8 cellular contexts compared by ENCODE assay signal in the genomic region with DNA sequence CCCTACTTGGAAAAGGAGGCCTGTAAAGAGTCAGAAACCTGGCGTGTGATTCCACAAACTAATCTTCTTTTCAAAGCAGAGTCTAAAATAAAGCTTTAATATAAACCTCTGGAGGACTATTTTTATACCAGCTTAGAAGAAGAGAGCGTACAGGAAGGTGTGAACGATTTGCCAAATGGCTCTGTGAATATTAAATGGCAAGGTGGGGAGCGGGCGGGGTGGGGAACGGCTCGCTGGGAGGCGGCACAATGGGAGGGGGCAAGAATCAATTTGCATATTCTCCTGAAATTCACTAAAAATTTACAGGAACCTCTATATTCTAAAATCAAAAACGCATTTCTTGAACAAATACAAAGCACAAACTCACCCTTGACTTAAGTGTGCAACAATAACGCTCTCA. TPM values are rescaled to one million over a fixed set of nuclear protein-coding genes. Genes with fewer than 3 reads are reported as not detected.
DNase-seq lines count a peak whose midpoint lies in the region; ATAC-seq and TF ChIP-seq lines count a peak whose summit lies in the region.

No MANE protein-coding gene starts in this region.

- H3K4me3 Mint-ChIP-seq in T-cell = peak overlapping the region; percentile 97 to 100 (median 100)
- peak overlapping the region; percentile 100 for H3K4me3 Mint-ChIP-seq in glutamatergic neuron (ENCODE audit: unreplicated experiment)

- H3K36me3 ChIP-seq in gastrocnemius medialis (peaks cover 0 to 6% of the 10 kb centered on the region in 2 donors), body of pancreas (replicated peaks in 1 of 2; ENCODE audit: insufficient read depth in 1 of 2, low read depth in 2 of 2) (no peaks in the 10 kb centered on the region)

- H3K9me3 Mint-ChIP-seq in T-cell (peaks cover 13 to 28% (median 14%) of the 10 kb centered on the region in 3 donors), glutamatergic neuron (ENCODE audit: unreplicated experiment) (peaks cover 11% of the 10 kb centered on the region)

- peak overlapping the region; percentile 87 for H3K4me3 ChIP-seq in GM12865 (ENCODE audit: low read depth, low read length)
- peak overlapping the region; percentile 73 to 95 (median 76) for H3K4me3 ChIP-seq in gastrocnemius medialis
- peak overlapping the region in 1 of 2 donors; percentile 77 for H3K4me3 ChIP-seq in body of pancreas

- WGBS in body of pancreas, 2 donors = 33 to 36% methylated on average over 10 of the region's 10 CpGs

- H3K27ac Mint-ChIP-seq in T-cell = peak overlapping the region in 1 of 2 donors; percentile 3
- H3K27ac Mint-ChIP-seq in glutamatergic neuron (ENCODE audit: unreplicated experiment) = no peak overlapping the region

- H3K27ac ChIP-seq in gastrocnemius medialis = peak overlapping the region; percentile 61 to 79 (median 72)
- H3K27ac ChIP-seq in body of pancreas = no peak overlapping the region

- H3K4me1 Mint-ChIP-seq in T-cell (peaks cover 53 to 57% (median 56%) of the 10 kb centered on the region in 3 donors), glutamatergic neuron (ENCODE audit: low read depth, unreplicated experiment) (peaks cover 2% of the 10 kb centered on the region)

- POLR2A ChIA-PET in T-cell (lab: Charles Lee) = interaction anchor here in 1 of 2 donors (1.1 kb wide), 1 partner anchor 11 kb away, joined by 3 read pairs; no protein-coding TSS in a partner anchor

- in situ Hi-C loops in gastrocnemius medialis (cut with MboI; ENCODE audit: low sequenced_read_pairs in 4 of 4) = no loop called here

- H3K27me3 Mint-ChIP-seq in T-cell (peaks cover 2 to 6% of the 10 kb centered on the region in 2 donors), glutamatergic neuron (ENCODE audit: unreplicated experiment) (no peaks in the 10 kb centered on the region)

- no peaks in the 10 kb centered on the region for H3K27me3 ChIP-seq in gastrocnemius medialis
- H3K27me3 ChIP-seq in body of pancreas = no peaks in the 10 kb centered on the region

- CTCF ChIA-PET in T-cell (lab: Charles Lee) = interaction anchor here in 1 of 2 donors (1.8 kb wide), 1 partner anchor 85 kb away, joined by 9 read pairs; the partner anchor contains the start of gene PSMC4

- no peak for ATAC-seq in T-cell (replicated peaks in 1 of 4)
- ATAC-seq in gastrocnemius medialis = no peak
- no peak for ATAC-seq in HG03108 (IDR thresholded peaks at IDR 0.05; ENCODE audit: unreplicated experiment)
- no peak for ATAC-seq in body of pancreas

- TF ChIP-seq POLR2A in gastrocnemius medialis (IDR thresholded peaks at IDR 0.05) (no peak), body of pancreas (IDR thresholded peaks at IDR 0.05) (no peak)

- peaks cover 2 to 11% (median 3%) of the 10 kb centered on the region in 3 donors for H3K9me3 ChIP-seq in gastrocnemius medialis
- no peaks in the 10 kb centered on the region for H3K9me3 ChIP-seq in body of pancreas

- H3K4me1 ChIP-seq in gastrocnemius medialis = peaks cover 7 to 16% of the 10 kb centered on the region in 2 donors
- peaks cover 10% of the 10 kb centered on the region for H3K4me1 ChIP-seq in body of pancreas

- no peak for DNase-seq in GM12865 (ENCODE audit: low read depth)
- DNase-seq in T-cell = no peak
- no peak for DNase-seq in glutamatergic neuron
- no peak for DNase-seq in gastrocnemius medialis
- no peak for DNase-seq in NCI-H1417 treated with DMSO at 0.1 percent for 48 hours (lab: John Stamatoyannopoulos, UW)
- no peak for DNase-seq in body of pancreas
- no peak for DNase-seq in NCI-H774 (lab: John Stamatoyannopoulos, UW)

- H3K36me3 Mint-ChIP-seq in T-cell = peaks cover 38% of the 10 kb centered on the region
- H3K36me3 Mint-ChIP-seq in glutamatergic neuron (ENCODE audit: unreplicated experiment) = peaks cover 34% of the 10 kb centered on the region

- TF ChIP-seq CTCF in GM12865 (IDR thresholded peaks at IDR 0.05; ENCODE audit: insufficient read depth, low read depth, low read length, missing control alignments) (no peak), glutamatergic neuron (IDR thresholded peaks at IDR 0.05; ENCODE audit: partially characterized antibody, unreplicated experiment) (no peak), gastrocnemius medialis (IDR thresholded peaks at IDR 0.05 in 4 of 5, conservative IDR thresholded peaks at IDR 0.05 in 1 of 5) (no peak), body of pancreas (IDR thresholded peaks at IDR 0.05) (no peak)

- intact Hi-C loops in gastrocnemius medialis (cut with DNase I; ENCODE audit: low total_unique reads) = no loop called here
- intact Hi-C loops in body of pancreas (cut with DNase I) = no loop called here

RNA-seq across cellular contexts. Expression of gene ZNF780B, which starts 1.0 kb away (rescaled TPM):
- total RNA-seq in T-cell = 10 to 100 TPM; 18.0 to 55.2 (median 49.0) TPM
- 35.0 TPM for total RNA-seq in glutamatergic neuron (ENCODE audit: unreplicated experiment)
- total RNA-seq in gastrocnemius medialis = 1 to 10 TPM; 2.5 to 5.3 (median 4.3) TPM
- total RNA-seq in body of pancreas = 10 to 100 TPM in 1 of 2 donors, 1 to 10 TPM in 1; 8.3 to 12.5 TPM

RNA-seq across cellular contexts. Expression of gene ZNF780A, which starts 35.7 kb away (rescaled TPM):
- total RNA-seq in T-cell = 10 to 100 TPM; 18.2 to 43.0 (median 29.0) TPM
- total RNA-seq in glutamatergic neuron (ENCODE audit: unreplicated experiment) = 20.0 TPM
- 1 to 10 TPM; 1.0 to 8.0 (median 5.4) TPM for total RNA-seq in gastrocnemius medialis
- total RNA-seq in body of pancreas = 10 to 100 TPM in 1 of 2 donors, 1 to 10 TPM in 1; 3.3 to 18.9 TPM

RNA-seq across cellular contexts. Expression of gene ZNF546, which starts 58.2 kb away (rescaled TPM):
- 10 to 100 TPM in 3 of 5 donors, 1 to 10 TPM in 2; 5.9 to 18.0 (median 12.9) TPM for total RNA-seq in T-cell
- 3.2 TPM for total RNA-seq in glutamatergic neuron (ENCODE audit: unreplicated experiment)
- 1 to 10 TPM; 3.2 to 6.9 (median 4.2) TPM for total RNA-seq in gastrocnemius medialis
- 1 to 10 TPM in 1 of 2 donors, under 1 TPM in 1; 0.66 to 2.6 TPM for total RNA-seq in body of pancreas

Comparison
In these comparisons a context has a peak if more than half of its experiments do, and no peak if none do; other contexts are left out.
1. H3K27ac ChIP-seq: peak in gastrocnemius medialis (4 of 4); none in body of pancreas (0 of 4).